In the genomic region with DNA sequence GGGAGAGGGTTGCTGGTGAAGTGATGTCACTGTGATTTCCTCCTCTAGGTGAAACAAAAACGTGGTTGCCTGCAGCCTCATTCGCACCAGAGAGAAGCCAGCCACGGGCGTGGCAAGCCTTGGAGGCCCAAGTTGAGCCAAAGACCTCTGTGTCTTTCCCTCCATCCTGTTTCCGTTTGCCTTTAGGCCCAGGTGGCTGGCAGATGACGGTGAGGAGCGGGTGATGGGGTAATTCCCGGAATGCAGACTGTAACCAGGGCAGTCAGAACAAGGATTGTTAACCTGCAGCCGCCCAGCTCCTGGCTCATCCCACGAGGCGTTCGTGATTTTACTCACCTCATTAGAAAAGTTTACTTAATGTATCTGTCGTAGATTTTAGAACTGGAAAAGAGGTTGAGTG, we compare ENCODE assay signal across 29 cellular contexts.
"Had no signal": no experiment of that assay in that cellular context is flagged by ENCODE, and none has a peak within 500 bp of the region (broad histone marks: within the 10 kb centered on the region; RNA-seq: fewer than 3 reads in every experiment).

No MANE protein-coding gene starts in this region.

- ATAC-seq: heart left ventricle; left ventricle myocardium superior; sciatic nerve; stimulated activated memory B cell treated with anti-CD40 and anti-IgM and Interleukin-4, amounts not matched to agents 10 μg/mL and 1 μg/mL and 100 μg/mL, for 72 hours had no signal

- H3K9me3 ChIP-seq: heart left ventricle, ovary, SK-N-SH, stomach, suprapubic skin, tibial nerve had no signal

- H3K27ac Mint-ChIP-seq: mesothelial cell of epicardium; naive B cell; progenitor cell of endocrine pancreas; stimulated activated memory B cell treated with anti-CD40 and anti-IgM and Interleukin-4, amounts not matched to agents 10 μg/mL and 1 μg/mL and 100 μg/mL, for 72 hours; T-helper 1 cell treated with Interleukin-12 subunit alpha and Interleukin-12 subunit beta and Interleukin-4 antibody, amounts not matched to agents 30 μg/mL and 1 μg/mL, for 36 hours had no signal

- H3K4me3 Mint-ChIP-seq: mesothelial cell of epicardium; naive B cell; stimulated activated memory B cell treated with anti-CD40 and anti-IgM and Interleukin-4, amounts not matched to agents 10 μg/mL and 1 μg/mL and 100 μg/mL, for 72 hours; T-helper 1 cell treated with Interleukin-12 subunit alpha and Interleukin-12 subunit beta and Interleukin-4 antibody, amounts not matched to agents 30 μg/mL and 1 μg/mL, for 36 hours had no signal

- DNase-seq: activated CD4-positive, alpha-beta T cell treated with anti-CD3 and anti-CD28 coated beads for 48 hours; activated CD4-positive, alpha-beta T cell treated with anti-CD3 and anti-CD28 coated beads, Interleukin-2, amount 50 U/mL, for 48 hours; activated CD8-positive, alpha-beta memory T cell treated with anti-CD3 and anti-CD28 coated beads for 24 hours; activated gamma-delta T cell treated with Interleukin-2 at 50 U/mL for 16 hours; activated naive CD4-positive, alpha-beta T cell treated with anti-CD3 and anti-CD28 coated beads, Interleukin-2, amount 50 U/mL, for 16 hours; amniotic stem cell; brain microvascular endothelial cell; central memory CD4-positive, alpha-beta T cell; effector memory CD4-positive, alpha-beta T cell; heart left ventricle; hypothalamus; left ventricle myocardium superior; naive B cell; ovary; SK-N-SH; stimulated activated CD4-positive, alpha-beta T cell treated with anti-CD3 and anti-CD28 coated beads, Interleukin-12 subunit alpha, Interleukin-12 subunit beta, amount 100 ng/mL, for 4 hours; stimulated activated CD4-positive, alpha-beta T cell treated with anti-CD3 and anti-CD28 coated beads, Interleukin-4, amount 100 ng/mL, for 1 hour; stomach; SW 1271; T-helper 9 cell had no signal

- H3K27me3 ChIP-seq: brain microvascular endothelial cell, heart left ventricle, ovary, stomach, suprapubic skin, tibial nerve had no signal

- H3K27me3 Mint-ChIP-seq: naive B cell; progenitor cell of endocrine pancreas; stimulated activated memory B cell treated with anti-CD40 and anti-IgM and Interleukin-4, amounts not matched to agents 10 μg/mL and 1 μg/mL and 100 μg/mL, for 72 hours had no signal

- H3K4me2 ChIP-seq: SK-N-SH had no signal

- H3K9me3 Mint-ChIP-seq: mesothelial cell of epicardium; naive B cell; stimulated activated memory B cell treated with anti-CD40 and anti-IgM and Interleukin-4, amounts not matched to agents 10 μg/mL and 1 μg/mL and 100 μg/mL, for 72 hours; T-helper 1 cell treated with Interleukin-12 subunit alpha and Interleukin-12 subunit beta and Interleukin-4 antibody, amounts not matched to agents 30 μg/mL and 1 μg/mL, for 36 hours had no signal

- H3K4me3 ChIP-seq: heart left ventricle, ovary, skin epidermis, stomach, suprapubic skin, tibial nerve had no signal

- H3K36me3 ChIP-seq: ovary, suprapubic skin had no signal

- H3K9ac ChIP-seq: SK-N-SH had no signal

- H3K27ac ChIP-seq: brain microvascular endothelial cell, heart left ventricle, ovary, skin epidermis, stomach, suprapubic skin, tibial nerve, VCaP had no signal

- H3K36me3 Mint-ChIP-seq: naive B cell had no signal
